Comparison of ENCODE assay signal across 13 cellular contexts in the genomic region with DNA sequence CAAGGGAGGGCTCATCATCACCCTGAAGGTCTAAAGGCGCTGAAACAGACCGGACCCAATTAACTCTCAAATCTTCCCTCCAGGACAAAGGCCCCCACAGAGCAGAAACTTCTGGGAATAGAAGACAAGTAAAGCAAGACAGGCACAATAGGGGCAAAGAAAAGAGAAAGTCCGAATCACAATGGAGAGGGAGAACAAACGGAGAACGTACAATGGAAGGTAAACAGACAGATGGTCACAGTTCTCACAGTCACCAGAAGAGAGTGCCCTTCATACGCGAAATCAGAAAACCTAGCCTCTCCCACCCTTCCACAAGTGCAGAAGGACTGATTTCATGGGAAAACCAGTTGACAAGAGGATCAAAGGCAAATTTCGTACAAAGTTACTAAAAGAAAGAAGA. TPM values are rescaled to one million over a fixed set of nuclear protein-coding genes. Genes with fewer than 3 reads are reported as not detected.
"Had no signal": no experiment of that assay in that cellular context is flagged by ENCODE, and none has a peak within 500 bp of the region (broad histone marks: within the 10 kb centered on the region; RNA-seq: fewer than 3 reads in every experiment).

No MANE protein-coding gene starts in this region.

RNA-seq across cellular contexts. Expression of gene PNMA6F, which starts 35.9 kb away (rescaled TPM):
- total RNA-seq: activated B cell treated with CpG ODN at 0.5 μM for 24 hours; activated CD4-positive, alpha-beta memory T cell treated with anti-CD3 and anti-CD28 coated beads for 36 hours; activated CD4-positive, alpha-beta memory T cell treated with anti-CD3 and anti-CD28 coated beads, Interleukin-2, amount 10 ng/mL, durations not matched to agents 7 days and 5 days; activated CD4-positive, alpha-beta T cell treated with anti-CD3 and anti-CD28 coated beads for 36 hours; activated CD4-positive, alpha-beta T cell treated with anti-CD3 and anti-CD28 coated beads, Interleukin-2, amount 10 ng/mL, durations not matched to agents 24 days and 14 days; activated CD4-positive, alpha-beta T cell treated with anti-CD3 and anti-CD28 coated beads, Interleukin-2, amount 10 ng/mL, durations not matched to agents 7 days and 5 days; activated CD8-positive, alpha-beta memory T cell treated with anti-CD3 and anti-CD28 coated beads for 36 hours; activated CD8-positive, alpha-beta memory T cell treated with anti-CD3 and anti-CD28 coated beads, Interleukin-2, amount 10 ng/mL, durations not matched to agents 7 days and 5 days; activated CD8-positive, alpha-beta T cell treated with anti-CD3 and anti-CD28 coated beads for 36 hours; activated CD8-positive, alpha-beta T cell treated with anti-CD3 and anti-CD28 coated beads, Interleukin-2, amount 10 ng/mL, durations not matched to agents 7 days and 5 days; T-helper 1 cell treated with Interleukin-12 subunit alpha and Interleukin-12 subunit beta and Interleukin-4 antibody, amounts not matched to agents 30 ng/mL and 1 ng/mL, for 36 hours; T-helper 17 cell; T-helper 2 cell treated with Interferon-gamma antibody and Interleukin-4, amounts not matched to agents 100 ng/mL and 5 ng/mL, for 36 hours had no signal
